In genomic region chrY:11789057-11789456, GRCh38 we compare ENCODE assay signal across 7 cellular contexts.
DNase-seq lines count a peak whose midpoint lies in the region; ATAC-seq, FAIRE-seq and TF ChIP-seq lines count a peak whose summit lies in the region.
"Not testable (repeated sequence)": the region's sequence is repeated elsewhere in the genome, so short reads cannot be mapped to it uniquely, and the experiment has no call there.

No MANE protein-coding gene starts in this region.

- intact Hi-C loops in PC-3 (cut with micrococcal nuclease); HepG2 (cut with micrococcal nuclease; ENCODE audit: unreplicated experiment): not testable (repeated sequence)

- not testable (repeated sequence) for H3K9me2 ChIP-seq in PC-3 (replicated peaks; ENCODE audit: low read length)

- H3K79me1 ChIP-seq in H9 (ENCODE audit: insufficient read depth, low read depth, low read length, poor library complexity, severe bottlenecking), result not testable (repeated sequence)

- not testable (repeated sequence) for H3K9me3 ChIP-seq in DND-41 (ENCODE audit: insufficient read depth, low read length, severe bottlenecking); H9 (ENCODE audit: control insufficient read depth, low read depth, low read length); PC-3 (ENCODE audit: low read length); HepG2 (ENCODE audit: low read length)

- not testable (repeated sequence) for H3K18ac ChIP-seq in H9 (ENCODE audit: insufficient read length, low read depth, low read length)

- not testable (repeated sequence) for H3K23me2 ChIP-seq in H9 (ENCODE audit: insufficient read length, low read depth, low read length, poor library complexity, severe bottlenecking)

- not testable (repeated sequence) for TF ChIP-seq RAD21 in HepG2 (CRISPR knock-in tag; IDR thresholded peaks at IDR 0.05)

- H3K4ac ChIP-seq in H9 (ENCODE audit: low read depth, low read length), result not testable (repeated sequence)

- ATAC-seq in DND-41 (ENCODE audit: insufficient read depth, low read depth); PC-3; HepG2: not testable (repeated sequence)

- H3K9me3 Mint-ChIP-seq in H9, result not testable (repeated sequence)

- H3K36me3 Mint-ChIP-seq in H9 (ENCODE audit: insufficient read depth in 1 of 3, low read depth in 3 of 3), result not testable (repeated sequence)

- H3K27ac ChIP-seq in DND-41 (ENCODE audit: low read length); H9 (ENCODE audit: insufficient read length, low read depth, low read length); PC-3 (ENCODE audit: low read length); HepG2 (ENCODE audit: extremely low read length, insufficient read depth, low read length): not testable (repeated sequence)

- H3K79me2 ChIP-seq in DND-41 (ENCODE audit: insufficient read depth, low read length); H9 (ENCODE audit: insufficient read depth, low read length); PC-3 (ENCODE audit: low read length); HepG2 (ENCODE audit: insufficient read depth, low read length): not testable (repeated sequence)

- H4K20me1 ChIP-seq in DND-41 (ENCODE audit: insufficient read depth, low read length); H9 (ENCODE audit: control insufficient read depth, insufficient read depth, insufficient read length); PC-3 (ENCODE audit: low read length); HepG2 (ENCODE audit: insufficient read depth, low read length): not testable (repeated sequence)

- not testable (repeated sequence) for H3K9ac ChIP-seq in DND-41 (ENCODE audit: low read depth, low read length); H9 (ENCODE audit: extremely low read depth, insufficient read length, low read length); PC-3 (ENCODE audit: low read length); HepG2 (ENCODE audit: insufficient read depth, low read depth, low read length)

- H2BK120ac ChIP-seq in H9 (ENCODE audit: low read depth, low read length, poor library complexity, severe bottlenecking), result not testable (repeated sequence)

- in situ Hi-C loops in HepG2 (cut with HindIII; ENCODE audit: extremely low pct_ligation_motif_present, low pct_unique_long_range_greater_than_20kb), result not testable (repeated sequence)

- POLR2A ChIA-PET in PC-3 (lab: Charles Lee; ENCODE audit: unreplicated experiment); HepG2 (lab: Yijun Ruan, JAX): not testable (repeated sequence)

- not testable (repeated sequence) for H3K36me3 ChIP-seq in DND-41 (ENCODE audit: insufficient read depth, low read length); PC-3 (ENCODE audit: low read depth, low read length); HepG2 (replicated peaks in 1 of 2; ENCODE audit: control insufficient read depth in 1 of 2, insufficient read depth in 2 of 2, low read length in 2 of 2)

- H2BK5ac ChIP-seq in H9 (ENCODE audit: insufficient read length, low read length), result not testable (repeated sequence)

- H4K5ac ChIP-seq in H9 (ENCODE audit: insufficient read length, low read depth, low read length), result not testable (repeated sequence)

- not testable (repeated sequence) for H3T11ph ChIP-seq in H9 (ENCODE audit: low read length)

- not testable (repeated sequence) for TF ChIP-seq CTCF in DND-41 (IDR thresholded peaks at IDR 0.05; ENCODE audit: borderline replicate concordance, extremely low read depth, low read length, poor library complexity, severe bottlenecking); H9 (conservative IDR thresholded peaks at IDR 0.05); PC-3 (conservative IDR thresholded peaks at IDR 0.05; ENCODE audit: low read depth, low read length); fibroblast of mammary gland (conservative IDR thresholded peaks at IDR 0.05; ENCODE audit: control insufficient read depth, insufficient read depth, low read depth, low read length); HepG2 (CRISPR knock-in tag; IDR thresholded peaks at IDR 0.05)

- not testable (repeated sequence) for H2BK15ac ChIP-seq in H9 (ENCODE audit: low read depth, low read length)

- CTCF ChIA-PET in PC-3 (lab: Charles Lee); HepG2 (lab: Yijun Ruan, JAX; ENCODE audit: low intra/inter-chr PET ratio, low total read pairs): not testable (repeated sequence)

- not testable (repeated sequence) for H3K27me3 Mint-ChIP-seq in H9 (ENCODE audit: low read depth)

- not testable (repeated sequence) for H2AK5ac ChIP-seq in H9 (ENCODE audit: insufficient read length, low read length)

- FAIRE-seq in HepG2 (lab: Jason Lieb, UNC), result not testable (repeated sequence)

- DNase-seq in DND-41 (peak; percentile 2), H9 (peak; percentile 14), PC-3 (peak; percentile 1), astrocyte of the hippocampus (ENCODE audit: low read depth, low spot score) (peak; percentile 1), fibroblast of mammary gland (ENCODE audit: low read depth) (peak; percentile 0), renal cortical epithelial cell (ENCODE audit: low read depth) (peak; percentile 0)
- not testable (repeated sequence) for DNase-seq in HepG2 (ENCODE audit: low spot score)

- not testable (repeated sequence) for H3K23ac ChIP-seq in H9 (ENCODE audit: insufficient read length, low read depth, low read length)

- not testable (repeated sequence) for H3K4me1 Mint-ChIP-seq in H9

- H2BK12ac ChIP-seq in H9 (ENCODE audit: insufficient read length, low read depth, low read length), result not testable (repeated sequence)

- not testable (repeated sequence) for TF ChIP-seq EP300 in HepG2 (IDR thresholded peaks at IDR 0.05; ENCODE audit: low read depth in 2 of 2, low read length in 2 of 2); HepG2 (CRISPR knock-in tag; IDR thresholded peaks at IDR 0.05; ENCODE audit: borderline replicate concordance)

- H3F3A ChIP-seq in PC-3 (ENCODE audit: low read length, unreplicated experiment), result not testable (repeated sequence)

- not testable (repeated sequence) for H3K4me3 Mint-ChIP-seq in H9

- H3K27me3 ChIP-seq in DND-41 (ENCODE audit: insufficient read depth, low read length, poor library complexity); H9 (ENCODE audit: insufficient read depth, low read length); PC-3 (ENCODE audit: low read length); HepG2 (ENCODE audit: control insufficient read depth in 1 of 2, insufficient read depth in 2 of 2, low read length in 2 of 2): not testable (repeated sequence)

- WGBS in H9 (ENCODE audit: extremely low coverage, insufficient read length, low lambda C conversion rate), result no CpG with 5 or more reads among the region's 13 CpGs
- WGBS in HepG2 (ENCODE audit: low lambda C conversion rate), result no CpG with 5 or more reads among the region's 13 CpGs

- H3K4me1 ChIP-seq in DND-41 (ENCODE audit: insufficient read depth, low read length); H9 (ENCODE audit: insufficient read depth, low read length); PC-3 (ENCODE audit: insufficient read depth, low read length); HepG2 (ENCODE audit: insufficient read depth, low read length): not testable (repeated sequence)

- H4K8ac ChIP-seq in H9 (replicated peaks; ENCODE audit: insufficient read length, low read depth, low read length), result not testable (repeated sequence)

- not testable (repeated sequence) for H3K4me2 ChIP-seq in DND-41 (ENCODE audit: insufficient read depth, low read length); H9 (ENCODE audit: insufficient read depth, insufficient read length, low read length); PC-3 (ENCODE audit: low read length); HepG2 (ENCODE audit: low read depth, low read length)

- H4K91ac ChIP-seq in H9 (ENCODE audit: insufficient read length, low read depth, low read length), result not testable (repeated sequence)

- H3K14ac ChIP-seq in H9 (ENCODE audit: insufficient read depth, low read length), result not testable (repeated sequence)

- not testable (repeated sequence) for BruUV-seq in PC-3 (replicated peaks; lab: Mats Ljungman, UMichigan); HepG2 (replicated peaks; lab: Mats Ljungman, UMichigan)

- H2AFZ ChIP-seq in DND-41 (ENCODE audit: low read depth, low read length); H9 (ENCODE audit: low read length); PC-3 (ENCODE audit: low read length); HepG2 (ENCODE audit: low read length): not testable (repeated sequence)

- not testable (repeated sequence) for TF ChIP-seq POLR2A in HepG2 (IDR thresholded peaks at IDR 0.05; ENCODE audit: insufficient read depth in 1 of 2, low read depth in 2 of 2, low read length in 2 of 2)

- not testable (repeated sequence) for H2BK20ac ChIP-seq in H9 (ENCODE audit: low read depth, low read length, poor library complexity, severe bottlenecking)

- H3K27ac Mint-ChIP-seq in H9, result not testable (repeated sequence)

- not testable (repeated sequence) for H3K56ac ChIP-seq in H9 (ENCODE audit: insufficient read length, low read depth, low read length)

- not testable (repeated sequence) for H3K4me3 ChIP-seq in DND-41 (ENCODE audit: low read depth in 1 of 2, low read length in 2 of 2); PC-3 (ENCODE audit: low read length); fibroblast of mammary gland (ENCODE audit: control insufficient read depth, low read depth, low read length); HepG2 (replicated peaks in 1 of 3; ENCODE audit: insufficient read depth in 1 of 3, low read depth in 2 of 3, low read length in 3 of 3)
